Comparison of ENCODE assay signal across 1 cellular context in genomic region chr11:93719310-93719709, GRCh38.
TF ChIP-seq lines count a peak whose summit lies in the region.

No MANE protein-coding gene starts in this region.

TF ChIP-seq in GM12878, 131 proteins besides CTCF, POLR2A, EP300 and RAD21:
- TF ChIP-seq NBN (IDR thresholded peaks at IDR 0.05), result no peak
- TF ChIP-seq, protein P1, sequence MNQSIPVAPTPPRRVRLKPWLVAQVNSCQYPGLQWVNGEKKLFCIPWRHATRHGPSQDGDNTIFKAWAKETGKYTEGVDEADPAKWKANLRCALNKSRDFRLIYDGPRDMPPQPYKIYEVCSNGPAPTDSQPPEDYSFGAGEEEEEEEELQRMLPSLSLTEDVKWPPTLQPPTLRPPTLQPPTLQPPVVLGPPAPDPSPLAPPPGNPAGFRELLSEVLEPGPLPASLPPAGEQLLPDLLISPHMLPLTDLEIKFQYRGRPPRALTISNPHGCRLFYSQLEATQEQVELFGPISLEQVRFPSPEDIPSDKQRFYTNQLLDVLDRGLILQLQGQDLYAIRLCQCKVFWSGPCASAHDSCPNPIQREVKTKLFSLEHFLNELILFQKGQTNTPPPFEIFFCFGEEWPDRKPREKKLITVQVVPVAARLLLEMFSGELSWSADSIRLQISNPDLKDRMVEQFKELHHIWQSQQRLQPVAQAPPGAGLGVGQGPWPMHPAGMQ (IDR thresholded peaks at IDR 0.05; ENCODE audit: borderline replicate concordance), result no peak
- TF ChIP-seq KLF5 (IDR thresholded peaks at IDR 0.05; ENCODE audit: partially characterized antibody), result no peak
- TF ChIP-seq CHD1 (IDR thresholded peaks at IDR 0.05; ENCODE audit: low read depth, low read length), result no peak
- no peak for TF ChIP-seq CBX5 (IDR thresholded peaks at IDR 0.05; ENCODE audit: low read depth)
- no peak for TF ChIP-seq RCOR1 (conservative IDR thresholded peaks at IDR 0.05; ENCODE audit: low read depth, low read length)
- no peak for TF ChIP-seq FOS (IDR thresholded peaks at IDR 0.05; ENCODE audit: borderline replicate concordance, extremely low read depth, insufficient read length)
- TF ChIP-seq SMAD1 (IDR thresholded peaks at IDR 0.05; ENCODE audit: low read depth, partially characterized antibody), result no peak
- no peak for TF ChIP-seq EGR1 (IDR thresholded peaks at IDR 0.05; ENCODE audit: borderline replicate concordance in 1 of 2, low read depth in 2 of 2, low read length in 2 of 2)
- TF ChIP-seq, protein P2, sequence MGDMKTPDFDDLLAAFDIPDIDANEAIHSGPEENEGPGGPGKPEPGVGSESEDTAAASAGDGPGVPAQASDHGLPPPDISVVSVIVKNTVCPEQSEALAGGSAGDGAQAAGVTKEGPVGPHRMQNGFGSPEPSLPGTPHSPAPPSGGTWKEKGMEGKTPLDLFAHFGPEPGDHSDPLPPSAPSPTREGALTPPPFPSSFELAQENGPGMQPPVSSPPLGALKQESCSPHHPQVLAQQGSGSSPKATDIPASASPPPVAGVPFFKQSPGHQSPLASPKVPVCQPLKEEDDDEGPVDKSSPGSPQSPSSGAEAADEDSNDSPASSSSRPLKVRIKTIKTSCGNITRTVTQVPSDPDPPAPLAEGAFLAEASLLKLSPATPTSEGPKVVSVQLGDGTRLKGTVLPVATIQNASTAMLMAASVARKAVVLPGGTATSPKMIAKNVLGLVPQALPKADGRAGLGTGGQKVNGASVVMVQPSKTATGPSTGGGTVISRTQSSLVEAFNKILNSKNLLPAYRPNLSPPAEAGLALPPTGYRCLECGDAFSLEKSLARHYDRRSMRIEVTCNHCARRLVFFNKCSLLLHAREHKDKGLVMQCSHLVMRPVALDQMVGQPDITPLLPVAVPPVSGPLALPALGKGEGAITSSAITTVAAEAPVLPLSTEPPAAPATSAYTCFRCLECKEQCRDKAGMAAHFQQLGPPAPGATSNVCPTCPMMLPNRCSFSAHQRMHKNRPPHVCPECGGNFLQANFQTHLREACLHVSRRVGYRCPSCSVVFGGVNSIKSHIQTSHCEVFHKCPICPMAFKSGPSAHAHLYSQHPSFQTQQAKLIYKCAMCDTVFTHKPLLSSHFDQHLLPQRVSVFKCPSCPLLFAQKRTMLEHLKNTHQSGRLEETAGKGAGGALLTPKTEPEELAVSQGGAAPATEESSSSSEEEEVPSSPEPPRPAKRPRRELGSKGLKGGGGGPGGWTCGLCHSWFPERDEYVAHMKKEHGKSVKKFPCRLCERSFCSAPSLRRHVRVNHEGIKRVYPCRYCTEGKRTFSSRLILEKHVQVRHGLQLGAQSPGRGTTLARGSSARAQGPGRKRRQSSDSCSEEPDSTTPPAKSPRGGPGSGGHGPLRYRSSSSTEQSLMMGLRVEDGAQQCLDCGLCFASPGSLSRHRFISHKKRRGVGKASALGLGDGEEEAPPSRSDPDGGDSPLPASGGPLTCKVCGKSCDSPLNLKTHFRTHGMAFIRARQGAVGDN (IDR thresholded peaks at IDR 0.05), result no peak
- no peak for TF ChIP-seq JUNB (IDR thresholded peaks at IDR 0.05)
- TF ChIP-seq IKZF2 (IDR thresholded peaks at IDR 0.05), result no peak
